8 cellular contexts compared by ENCODE assay signal in the genomic region with DNA sequence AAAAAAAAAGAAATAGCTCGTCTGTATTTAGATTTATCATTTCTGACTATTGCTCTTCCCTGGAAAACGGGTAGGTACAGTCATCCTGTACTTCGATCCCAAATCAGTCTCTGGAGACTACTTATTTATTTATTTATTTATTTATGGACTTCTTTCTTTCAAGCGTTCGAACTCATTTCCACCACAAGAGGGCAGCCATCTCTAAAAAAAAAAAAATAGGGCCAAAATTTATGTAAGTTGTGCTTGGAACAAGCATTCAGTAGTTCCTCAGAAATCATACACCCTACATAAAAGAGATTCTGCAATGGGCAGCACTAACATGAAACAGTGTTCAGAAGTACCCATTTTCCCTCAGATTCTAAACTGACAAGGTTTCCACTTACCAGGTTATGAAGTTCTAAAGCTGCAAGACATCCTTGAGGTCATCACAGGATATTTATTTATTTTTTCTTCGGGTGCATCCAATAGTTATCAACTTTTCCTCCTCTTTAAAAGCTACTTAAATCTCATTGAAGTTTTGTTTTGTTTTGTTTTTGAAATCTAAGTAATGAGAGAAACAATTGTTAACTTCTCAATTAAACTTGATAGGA. TPM values are rescaled to one million over a fixed set of nuclear protein-coding genes. Genes with fewer than 3 reads are reported as not detected.
DNase-seq lines count a peak whose midpoint lies in the region; FAIRE-seq and TF ChIP-seq lines count a peak whose summit lies in the region.

No MANE protein-coding gene starts in this region.

- intact Hi-C loops in CD4-positive, alpha-beta memory T cell (cut with micrococcal nuclease) = no loop called here

- no peak overlapping the region for H3K4me3 Mint-ChIP-seq in CD4-positive, alpha-beta memory T cell

- TF ChIP-seq CTCF in BJ (IDR thresholded peaks at IDR 0.05; ENCODE audit: insufficient read depth, low read depth, low read length) (peak; percentile 52), bronchial epithelial cell (IDR thresholded peaks at IDR 0.05; ENCODE audit: insufficient read depth, low read length, severe bottlenecking) (peak; percentile 40)

- CTCF ChIA-PET in BJ (lab: Yijun Ruan, JAX) (interaction anchor here (0.6 to 3.0 kb wide), 13 partner anchors 9 to 1171 kb away, joined by 3 to 16 read pairs (median 3); no protein-coding TSS in a partner anchor), HEK293T (lab: Yijun Ruan, JAX) (interaction anchor here (0.9 to 1.3 kb wide), 2 partner anchors 358 to 643 kb away, joined by 3 read pairs; partner anchors contain the start of gene FERMT1)
- CTCF ChIA-PET in CD4-positive, alpha-beta memory T cell (lab: Charles Lee; ENCODE audit: partially characterized antibody) = interaction anchor here (0.7 to 1.4 kb wide), 5 partner anchors 9 to 40 kb away, joined by 3 to 6 read pairs (median 4); no protein-coding TSS in a partner anchor

- H3K4me1 ChIP-seq in CD4-positive, alpha-beta memory T cell (ENCODE audit: insufficient read depth, low read length) = no peaks in the 10 kb centered on the region

- H3K27ac Mint-ChIP-seq in CD4-positive, alpha-beta memory T cell = no peak overlapping the region

- H3K9me3 ChIP-seq in CD4-positive, alpha-beta memory T cell (ENCODE audit: control insufficient read depth in 1 of 2, low read length in 2 of 2) = no peaks in the 10 kb centered on the region

- no peak overlapping the region for H3K27ac ChIP-seq in CD4-positive, alpha-beta memory T cell (ENCODE audit: low read depth, low read length)

- peaks cover 0 to 6% (median 0%) of the 10 kb centered on the region in 8 donors for H3K9me3 Mint-ChIP-seq in CD4-positive, alpha-beta memory T cell

- H3K36me3 ChIP-seq in BJ (ENCODE audit: control insufficient read depth, insufficient read depth, low read length) (no peaks in the 10 kb centered on the region), bronchial epithelial cell (ENCODE audit: control insufficient read depth, insufficient read depth, low read length) (no peaks in the 10 kb centered on the region)
- H3K36me3 ChIP-seq in CD4-positive, alpha-beta memory T cell (ENCODE audit: insufficient read depth, low read length) = no peaks in the 10 kb centered on the region

- FAIRE-seq in bronchial epithelial cell (lab: Jason Lieb, UNC) = no peak

- peak; percentile 27 for DNase-seq in BJ (ENCODE audit: low read depth)
- DNase-seq in HEK293T (ENCODE audit: extremely low spot score) = peak; percentile 21
- DNase-seq in NCI-H510A treated with DMSO at 0.1 percent for 48 hours (lab: John Stamatoyannopoulos, UW) = peak; percentile 89
- DNase-seq in bronchial epithelial cell (ENCODE audit: low read depth) = peak; percentile 65
- peak; percentile 46 for DNase-seq in middle frontal gyrus (ENCODE audit: extremely low spot score, low spot score)
- DNase-seq in stimulated activated CD4-positive, alpha-beta T cell treated with anti-CD3 and anti-CD28 coated beads, Interleukin-2, amount 100 ng/mL, for 48 hours = no peak
- no peak for DNase-seq in CD4-positive, alpha-beta memory T cell
- DNase-seq in effector CD8-positive, alpha-beta T cell (lab: John Stamatoyannopoulos, UW) = no peak

- H3K4me1 Mint-ChIP-seq in CD4-positive, alpha-beta memory T cell = peaks cover 3 to 10% (median 6%) of the 10 kb centered on the region in 4 donors

- peaks cover 12 to 29% of the 10 kb centered on the region in 2 donors for H3K27me3 Mint-ChIP-seq in CD4-positive, alpha-beta memory T cell

- POLR2A ChIA-PET in BJ (lab: Charles Lee) (no interaction called here), HEK293T (lab: Yijun Ruan, JAX) (no interaction called here)
- POLR2A ChIA-PET in CD4-positive, alpha-beta memory T cell (lab: Charles Lee; ENCODE audit: partially characterized antibody) = no interaction called here

- H3K4me3 ChIP-seq in BJ (ENCODE audit: low read depth, low read length) (no peak overlapping the region), bronchial epithelial cell (ENCODE audit: low read depth, low read length) (no peak overlapping the region)
- H3K4me3 ChIP-seq in CD4-positive, alpha-beta memory T cell (ENCODE audit: low read length in 2 of 2) = no peak overlapping the region

- H3K27me3 ChIP-seq in BJ (ENCODE audit: control insufficient read depth, insufficient read depth, low read length) = peaks cover 10% of the 10 kb centered on the region
- H3K27me3 ChIP-seq in bronchial epithelial cell (ENCODE audit: control insufficient read depth, insufficient read depth, low read length) = no peaks in the 10 kb centered on the region
- peaks cover 9% of the 10 kb centered on the region for H3K27me3 ChIP-seq in CD4-positive, alpha-beta memory T cell (ENCODE audit: insufficient read depth, low read length)

- no peaks in the 10 kb centered on the region for H3K36me3 Mint-ChIP-seq in CD4-positive, alpha-beta memory T cell

TF ChIP-seq in HEK293T, 16 proteins besides CTCF, POLR2A, EP300 and RAD21:
- TF ChIP-seq FOXK2 (IDR thresholded peaks at IDR 0.05) (no peak), FOXA1 (IDR thresholded peaks at IDR 0.05) (no peak), ZNF384 (IDR thresholded peaks at IDR 0.05) (peak; percentile 13; the same call in 1 of the 2 replicates), SP1 (IDR thresholded peaks at IDR 0.05) (no peak), NFRKB (IDR thresholded peaks at IDR 0.05) (no peak), FOXM1 (IDR thresholded peaks at IDR 0.05; ENCODE audit: borderline replicate concordance) (no peak), LEF1 (IDR thresholded peaks at IDR 0.05; ENCODE audit: borderline replicate concordance) (no peak), SUZ12 (IDR thresholded peaks at IDR 0.05) (no peak)

RNA-seq across cellular contexts. Expression of gene BMP2, which starts 1.9 kb away (rescaled TPM):
- 0.07 TPM in 2 replicates for polyA plus RNA-seq in BJ (2011; rRNA removed)
- 0.05 TPM in 1 of 2 replicates, not detected in the other for polyA minus RNA-seq in BJ (2011; rRNA and poly(A)+ RNA removed)
- 6.1 and 9.0 TPM in 2 replicates for total RNA-seq in bronchial epithelial cell
- not detected for total RNA-seq in CD4-positive, alpha-beta memory T cell
- not detected for polyA plus RNA-seq in CD4-positive, alpha-beta memory T cell

Comparison
In these comparisons a context has a peak if more than half of its experiments do, and no peak if none do; other contexts are left out.
1. DNase-seq: peak in BJ (single experiment), HEK293T (single experiment), NCI-H510A treated with DMSO at 0.1 percent for 48 hours (single experiment), bronchial epithelial cell (single experiment) and middle frontal gyrus (single experiment); none in stimulated activated CD4-positive, alpha-beta T cell treated with anti-CD3 and anti-CD28 coated beads, Interleukin-2, amount 100 ng/mL, for 48 hours (0 of 2), CD4-positive, alpha-beta memory T cell (0 of 5) and effector CD8-positive, alpha-beta T cell (single experiment).